Comparison of ENCODE assay signal across 8 cellular contexts in genomic region chr9:136372561-136373299, GRCh38. TPM values are rescaled to one million over a fixed set of nuclear protein-coding genes. Genes with fewer than 3 reads are reported as not detected.
DNase-seq lines count a peak whose midpoint lies in the region; ATAC-seq, FAIRE-seq and TF ChIP-seq lines count a peak whose summit lies in the region.

No MANE protein-coding gene starts in this region.

- H3K9me3 ChIP-seq in A549 (no peaks in the 10 kb centered on the region), fibroblast of lung (ENCODE audit: control insufficient read depth, insufficient read depth, low read depth, low read length) (no peaks in the 10 kb centered on the region), neutrophil (no peaks in the 10 kb centered on the region)

- peak overlapping the region; percentile 48 for H3K9ac ChIP-seq in fibroblast of lung (ENCODE audit: insufficient read depth, low read length)

- DNase-seq in A549 (ENCODE audit: low read depth in 1 of 2, low spot score in 1 of 2) (peak in 1 of 2 experiments; percentile 51), GM19239 (ENCODE audit: insufficient read length, low spot score) (peak; percentile 59), fibroblast of lung (ENCODE audit: low read depth in 2 of 2) (peak; percentile 75 to 87), NCI-H2107 (lab: John Stamatoyannopoulos, UW) (no peak)
- no peak for DNase-seq in naive thymus-derived CD8-positive, alpha-beta T cell
- no peak for DNase-seq in stimulated activated CD4-positive, alpha-beta T cell treated with anti-CD3 and anti-CD28 coated beads, Interleukin-4, amount 100 ng/mL, for 24 hours

- H4K20me1 ChIP-seq in fibroblast of lung (ENCODE audit: control insufficient read depth, extremely low read depth, insufficient read depth, low read length) = no peaks in the 10 kb centered on the region

- H3K27me3 ChIP-seq in fibroblast of lung (ENCODE audit: control insufficient read depth, insufficient read depth, low read length) = no peaks in the 10 kb centered on the region
- H3K27me3 ChIP-seq in neutrophil = no peaks in the 10 kb centered on the region

- H2AFZ ChIP-seq in fibroblast of lung (ENCODE audit: low read length) = peak overlapping the region; percentile 54

- CTCF ChIA-PET in A549 (lab: Yijun Ruan, JAX) = interaction anchor here (1.0 to 2.3 kb wide), 6 partner anchors 10 to 33 kb away, joined by 3 to 18 read pairs (median 4); partner anchors contain the start of gene DNLZ

- no peaks in the 10 kb centered on the region for H3K36me3 Mint-ChIP-seq in naive thymus-derived CD8-positive, alpha-beta T cell

- no peak for TF ChIP-seq EP300 in A549 (IDR thresholded peaks at IDR 0.05)

- POLR2A ChIA-PET in A549 (lab: Yijun Ruan, JAX) = interaction anchor here (2.3 kb wide), 1 partner anchor 9 kb away, joined by 17 read pairs; the partner anchor contains the start of gene DNLZ
- POLR2A ChIA-PET in naive thymus-derived CD8-positive, alpha-beta T cell (lab: Charles Lee) = interaction anchor here (1.9 kb wide), 1 partner anchor 9 kb away, joined by 6 read pairs; the partner anchor contains the start of gene DNLZ

- peak overlapping the region; percentile 54 to 76; a peak in 5 of 6 replicates for H3K27ac ChIP-seq in A549
- H3K27ac ChIP-seq in fibroblast of lung (ENCODE audit: insufficient read depth, low read length) = peak overlapping the region; percentile 30
- peak overlapping the region; percentile 73 for H3K27ac ChIP-seq in neutrophil

- H3K9me3 Mint-ChIP-seq in naive thymus-derived CD8-positive, alpha-beta T cell = no peaks in the 10 kb centered on the region

- no peaks in the 10 kb centered on the region for H3K79me2 ChIP-seq in fibroblast of lung (ENCODE audit: control insufficient read depth, insufficient read depth, low read length)

- H3K4me3 ChIP-seq in A549 = no peak overlapping the region
- no peak overlapping the region for H3K4me3 ChIP-seq in fibroblast of lung (replicated peaks in 1 of 4; ENCODE audit: control extremely low read depth in 1 of 4, insufficient read depth in 1 of 4, low read depth in 3 of 4, low read length in 4 of 4)
- H3K4me3 ChIP-seq in neutrophil (ENCODE audit: low read depth in 1 of 2, low read length in 1 of 2) = peak overlapping the region; percentile 51 to 63

- no peak for TF ChIP-seq RAD21 in A549 (conservative IDR thresholded peaks at IDR 0.05 in 1 of 2, IDR thresholded peaks at IDR 0.05 in 1 of 2)

- H3K4me1 ChIP-seq in A549 (peaks cover 12% of the 10 kb centered on the region), fibroblast of lung (ENCODE audit: control insufficient read depth, extremely low read depth, insufficient read depth, low read length) (peaks cover 18% of the 10 kb centered on the region), neutrophil (ENCODE audit: control insufficient read depth in 1 of 2, insufficient read depth in 1 of 2, low read depth in 1 of 2, low read length in 1 of 2) (peaks cover 29 to 33% of the 10 kb centered on the region in 2 experiments)

- TF ChIP-seq CTCF in A549 (IDR thresholded peaks at IDR 0.05) (no peak), fibroblast of lung (conservative IDR thresholded peaks at IDR 0.05 in 1 of 2, IDR thresholded peaks at IDR 0.05 in 1 of 2; ENCODE audit: low read depth in 1 of 2, low read length in 2 of 2) (peak; percentile 22 to 46), neutrophil (IDR thresholded peaks at IDR 0.05) (no peak)

- peaks cover 0 to 5% (median 0%) of the 10 kb centered on the region in 4 donors for H3K4me1 Mint-ChIP-seq in naive thymus-derived CD8-positive, alpha-beta T cell

- 35% methylated on average over 14 of the region's 21 CpGs for WGBS in A549 (ENCODE audit: missing lambda C conversion rate)

- H3K4me2 ChIP-seq in A549 (peak overlapping the region; percentile 39), fibroblast of lung (ENCODE audit: extremely low read depth, insufficient read depth, low read length) (peak overlapping the region; percentile 48)

- peak; percentile 17 to 44 for ATAC-seq in A549
- ATAC-seq in SK-N-SH treated with all-trans-retinoic acid at 6 μM for 48 hours = peak; percentile 21
- no peak for ATAC-seq in naive thymus-derived CD8-positive, alpha-beta T cell

- H3K27ac Mint-ChIP-seq in naive thymus-derived CD8-positive, alpha-beta T cell = peak overlapping the region in 1 of 10 donors; percentile 31

- H3K36me3 ChIP-seq in fibroblast of lung (ENCODE audit: control insufficient read depth, insufficient read depth, low read length) = peaks cover 7% of the 10 kb centered on the region
- H3K36me3 ChIP-seq in neutrophil = peaks cover 20% of the 10 kb centered on the region

- FAIRE-seq in A549 (lab: Jason Lieb, UNC) (no peak), GM19239 (lab: Jason Lieb, UNC) (no peak)

- TF ChIP-seq POLR2A in A549 (IDR thresholded peaks at IDR 0.05; ENCODE audit: low read length) = no peak

- H3K4me3 Mint-ChIP-seq in naive thymus-derived CD8-positive, alpha-beta T cell = peak overlapping the region in 2 of 10 donors; percentile 26 to 58

- H3K27me3 Mint-ChIP-seq in naive thymus-derived CD8-positive, alpha-beta T cell = no peaks in the 10 kb centered on the region

TF ChIP-seq in SK-N-SH treated with all-trans-retinoic acid at 6 μM for 48 hours, 23 proteins besides CTCF, POLR2A, EP300 and RAD21 (continues in another document):
- no peak for TF ChIP-seq CSDC2 (CRISPR knock-in tag; IDR thresholded peaks at IDR 0.05)
- TF ChIP-seq BACH2 (CRISPR knock-in tag; IDR thresholded peaks at IDR 0.05; ENCODE audit: borderline replicate concordance) = no peak

RNA-seq across cellular contexts. Expression of gene CARD9, which starts 0.7 kb away (rescaled TPM):
- polyA plus RNA-seq in A549 (2011; rRNA removed) (0.21 and 0.25 TPM in 2 replicates), A549 (2017; fragmentation: RNase III; extraction: RNeasy Plus Mini Kit Qiagen cat#74134 plus additional on column Dnase treatment) (0.94 to 1.2 TPM (median 0.94 TPM) in 3 replicates), fibroblast of lung (0.16 and 0.69 TPM in 2 replicates)
- 0.66 and 0.70 TPM in 2 replicates for polyA plus RNA-seq in A549 (2012; cell fraction: cytosol; rRNA removed)
- polyA plus RNA-seq in A549 (2012; cell fraction: nucleus; rRNA removed) = 3.4 and 5.5 TPM in 2 replicates
- polyA minus RNA-seq in A549 (2011; rRNA and poly(A)+ RNA removed) = 0.05 and 2.3 TPM in 2 replicates
- total RNA-seq in fibroblast of lung = 1.0 and 3.3 TPM in 2 replicates
- polyA plus RNA-seq in fibroblast of lung (2012) = 0.75 and 1.6 TPM in 2 replicates
- 0.11 and 1.1 TPM in 2 replicates for polyA minus RNA-seq in fibroblast of lung (ENCODE audit: low replicate concordance)
- total RNA-seq in naive thymus-derived CD8-positive, alpha-beta T cell = under 1 TPM; 0.70 to 0.85 TPM
- polyA plus RNA-seq in naive thymus-derived CD8-positive, alpha-beta T cell = under 1 TPM; 0.08 to 0.21 (median 0.12) TPM

RNA-seq across cellular contexts. Expression of gene DNLZ, which starts 9.2 kb away (rescaled TPM):
- polyA plus RNA-seq in A549 (2011; rRNA removed) (5.1 and 8.0 TPM in 2 replicates), A549 (2017; fragmentation: RNase III; extraction: RNeasy Plus Mini Kit Qiagen cat#74134 plus additional on column Dnase treatment) (19.0 to 19.9 TPM (median 19.1 TPM) in 3 replicates), fibroblast of lung (5.8 and 7.4 TPM in 2 replicates)
- polyA plus RNA-seq in A549 (2012; cell fraction: cytosol; rRNA removed) = 48.0 and 53.1 TPM in 2 replicates
- polyA plus RNA-seq in A549 (2012; cell fraction: nucleus; rRNA removed) = 55.1 and 58.4 TPM in 2 replicates
- polyA minus RNA-seq in A549 (2011; rRNA and poly(A)+ RNA removed) = 2.1 and 2.4 TPM in 2 replicates
- total RNA-seq in fibroblast of lung = 14.2 and 14.6 TPM in 2 replicates
- polyA plus RNA-seq in fibroblast of lung (2012) = 19.1 and 21.3 TPM in 2 replicates
- 0.47 and 4.8 TPM in 2 replicates for polyA minus RNA-seq in fibroblast of lung (ENCODE audit: low replicate concordance)
- 10 to 100 TPM; 32.8 to 33.3 TPM for total RNA-seq in naive thymus-derived CD8-positive, alpha-beta T cell
- 10 to 100 TPM; 51.6 to 58.1 (median 52.9) TPM for polyA plus RNA-seq in naive thymus-derived CD8-positive, alpha-beta T cell

RNA-seq across cellular contexts. Expression of gene SNAPC4, which starts 27.2 kb away (rescaled TPM):
- polyA plus RNA-seq in A549 (2011; rRNA removed) (2.7 and 3.1 TPM in 2 replicates), A549 (2017; fragmentation: RNase III; extraction: RNeasy Plus Mini Kit Qiagen cat#74134 plus additional on column Dnase treatment) (10.1 to 10.8 TPM (median 10.3 TPM) in 3 replicates), fibroblast of lung (1.8 and 2.4 TPM in 2 replicates)
- 5.2 and 6.4 TPM in 2 replicates for polyA plus RNA-seq in A549 (2012; cell fraction: cytosol; rRNA removed)
- 25.6 and 36.1 TPM in 2 replicates for polyA plus RNA-seq in A549 (2012; cell fraction: nucleus; rRNA removed)
- polyA minus RNA-seq in A549 (2011; rRNA and poly(A)+ RNA removed) = 4.5 and 4.6 TPM in 2 replicates
- total RNA-seq in fibroblast of lung = 3.8 and 4.9 TPM in 2 replicates
- 4.3 and 4.9 TPM in 2 replicates for polyA plus RNA-seq in fibroblast of lung (2012)
- 2.6 and 3.1 TPM in 2 replicates for polyA minus RNA-seq in fibroblast of lung (ENCODE audit: low replicate concordance)
- 10 to 100 TPM; 13.7 to 15.6 TPM for total RNA-seq in naive thymus-derived CD8-positive, alpha-beta T cell
- polyA plus RNA-seq in naive thymus-derived CD8-positive, alpha-beta T cell = 1 to 10 TPM in 2 of 3 donors, under 1 TPM in 1; 0.90 to 2.0 (median 1.3) TPM

RNA-seq across cellular contexts. Expression of gene ENTR1, which starts 37.7 kb away (rescaled TPM):
- 69.0 and 75.8 TPM in 2 replicates for polyA plus RNA-seq in A549 (2011; rRNA removed)
- polyA plus RNA-seq in A549 (2012; cell fraction: cytosol; rRNA removed) = 63.5 and 69.5 TPM in 2 replicates
- 123 and 138 TPM in 2 replicates for polyA plus RNA-seq in A549 (2012; cell fraction: nucleus; rRNA removed)
- 63.8 to 67.4 TPM (median 66.7 TPM) in 3 replicates for polyA plus RNA-seq in A549 (2017; fragmentation: RNase III; extraction: RNeasy Plus Mini Kit Qiagen cat#74134 plus additional on column Dnase treatment)
- polyA minus RNA-seq in A549 (2011; rRNA and poly(A)+ RNA removed) = 26.5 and 42.7 TPM in 2 replicates
- 31.9 and 32.4 TPM in 2 replicates for total RNA-seq in fibroblast of lung
- polyA plus RNA-seq in fibroblast of lung = 24.5 and 30.7 TPM in 2 replicates
- polyA plus RNA-seq in fibroblast of lung (2012) = 28.1 and 32.2 TPM in 2 replicates
- polyA minus RNA-seq in fibroblast of lung (ENCODE audit: low replicate concordance) = 18.0 and 20.3 TPM in 2 replicates
- total RNA-seq in naive thymus-derived CD8-positive, alpha-beta T cell = 10 to 100 TPM; 88.1 to 96.0 TPM
- polyA plus RNA-seq in naive thymus-derived CD8-positive, alpha-beta T cell = 10 to 100 TPM in 2 of 3 donors, 1 to 10 TPM in 1; 9.7 to 16.8 (median 11.4) TPM

RNA-seq across cellular contexts. Expression of gene PMPCA, which starts 37.7 kb away (rescaled TPM):
- polyA plus RNA-seq in A549 (2011; rRNA removed) (53.4 and 71.1 TPM in 2 replicates), A549 (2017; fragmentation: RNase III; extraction: RNeasy Plus Mini Kit Qiagen cat#74134 plus additional on column Dnase treatment) (83.0 to 101 TPM (median 89.2 TPM) in 3 replicates), fibroblast of lung (70.2 and 90.2 TPM in 2 replicates)
- 86.8 and 91.7 TPM in 2 replicates for polyA plus RNA-seq in A549 (2012; cell fraction: cytosol; rRNA removed)
- 204 and 211 TPM in 2 replicates for polyA plus RNA-seq in A549 (2012; cell fraction: nucleus; rRNA removed)
- polyA minus RNA-seq in A549 (2011; rRNA and poly(A)+ RNA removed) = 34.5 and 38.2 TPM in 2 replicates
- 26.4 and 31.3 TPM in 2 replicates for total RNA-seq in fibroblast of lung
- 70.8 and 84.1 TPM in 2 replicates for polyA plus RNA-seq in fibroblast of lung (2012)
- 30.9 and 49.8 TPM in 2 replicates for polyA minus RNA-seq in fibroblast of lung (ENCODE audit: low replicate concordance)
- 10 to 100 TPM; 67.8 to 73.2 TPM for total RNA-seq in naive thymus-derived CD8-positive, alpha-beta T cell
- polyA plus RNA-seq in naive thymus-derived CD8-positive, alpha-beta T cell = 10 to 100 TPM; 37.0 to 47.0 (median 42.1) TPM

Comparison
In these comparisons a context has a peak if more than half of its experiments do, and no peak if none do; other contexts are left out.
1. ATAC-seq: peak in A549 (2 of 2) and SK-N-SH treated with all-trans-retinoic acid at 6 μM for 48 hours (single experiment); none in naive thymus-derived CD8-positive, alpha-beta T cell (0 of 2).
2. DNase-seq: peak in GM19239 (single experiment) and fibroblast of lung (2 of 2); none in naive thymus-derived CD8-positive, alpha-beta T cell (0 of 10), stimulated activated CD4-positive, alpha-beta T cell treated with anti-CD3 and anti-CD28 coated beads, Interleukin-4, amount 100 ng/mL, for 24 hours (single experiment) and NCI-H2107 (single experiment).
3. H3K4me3 ChIP-seq: peak in neutrophil (2 of 2); none in A549 (single experiment) and fibroblast of lung (0 of 4).
4. CTCF ChIP-seq: peak in fibroblast of lung (2 of 2); none in A549 (single experiment) and neutrophil (single experiment).
5. Peak in every context shown above with its lines, with median percentiles within 50 percentile points of each other: H3K27ac ChIP-seq.